In genomic region chr16:15682105-15682570, GRCh38 we compare ENCODE assay signal across 1 cellular context.
A peak's percentile ranks its signal among the peaks of the same experiment; 100 is the strongest.
TF ChIP-seq lines count a peak whose summit lies in the region.

No MANE protein-coding gene starts in this region.

TF ChIP-seq in K562, 482 proteins besides CTCF, POLR2A, EP300 and RAD21 (continued from another document and continues in another):
- peak; percentile 92 for TF ChIP-seq ZBTB40 (IDR thresholded peaks at IDR 0.05)
- TF ChIP-seq ZBTB40 (CRISPR knock-in tag; IDR thresholded peaks at IDR 0.05) = peak; percentile 64; the same call in 1 of the 2 replicates
- 0 out of 2 replicates have a peak, but pooled peaks have one; percentile 18 for TF ChIP-seq ZNF41 (CRISPR knock-in tag; conservative IDR thresholded peaks at IDR 0.05)
- peak; percentile 59; the same call in 1 of the 2 replicates for TF ChIP-seq KLF16 (IDR thresholded peaks at IDR 0.05)
- TF ChIP-seq ZNF384 (IDR thresholded peaks at IDR 0.05; ENCODE audit: low read depth, low read length) = no peak
- TF ChIP-seq MYBL2 (IDR thresholded peaks at IDR 0.05; ENCODE audit: low read depth) = no peak
- TF ChIP-seq MYBL2 (CRISPR knock-in tag; IDR thresholded peaks at IDR 0.05; ENCODE audit: borderline replicate concordance) = no peak
- no peak for TF ChIP-seq ZEB2 (IDR thresholded peaks at IDR 0.05)
- TF ChIP-seq ERF (CRISPR knock-in tag; IDR thresholded peaks at IDR 0.05) = 0 out of 2 replicates have a peak, but pooled peaks have one; percentile 27
- TF ChIP-seq FOXA1 (IDR thresholded peaks at IDR 0.05; ENCODE audit: borderline replicate concordance) = no peak
- no peak for TF ChIP-seq ZNF655 (CRISPR knock-in tag; IDR thresholded peaks at IDR 0.05)
- TF ChIP-seq GABPA (tag; conservative IDR thresholded peaks at IDR 0.05; ENCODE audit: low read depth) = no peak; the same call in 1 of the 2 replicates
- no peak for TF ChIP-seq SIN3B (IDR thresholded peaks at IDR 0.05; ENCODE audit: low read depth)
- no peak for TF ChIP-seq POU5F1 (IDR thresholded peaks at IDR 0.05; ENCODE audit: borderline replicate concordance, low read depth, low read length, partially characterized antibody)
- TF ChIP-seq HOMEZ (CRISPR knock-in tag; IDR thresholded peaks at IDR 0.05) = no peak
- TF ChIP-seq ZNF639 (CRISPR knock-in tag; conservative IDR thresholded peaks at IDR 0.05 in 1 of 2, IDR thresholded peaks at IDR 0.05 in 1 of 2) = peak in 1 of 2 experiments; percentile 78; a peak in 1 of 4 replicates
- no peak for TF ChIP-seq ZNF316 (IDR thresholded peaks at IDR 0.05)
- TF ChIP-seq ETV6 (IDR thresholded peaks at IDR 0.05; ENCODE audit: borderline replicate concordance in 1 of 2, low read depth in 2 of 2, low read length in 1 of 2) = no peak
- no peak for TF ChIP-seq ETV6 (CRISPR knock-in tag; IDR thresholded peaks at IDR 0.05; ENCODE audit: borderline replicate concordance)
- TF ChIP-seq UBTF (IDR thresholded peaks at IDR 0.05; ENCODE audit: borderline replicate concordance in 1 of 2, low read depth in 2 of 2, low read length in 2 of 2) = no peak
- TF ChIP-seq C11orf30 (IDR thresholded peaks at IDR 0.05; ENCODE audit: low read depth) = peak; percentile 46
- TF ChIP-seq KDM2B (CRISPR knock-in tag; IDR thresholded peaks at IDR 0.05) = no peak
- no peak for TF ChIP-seq GTF3C2 (IDR thresholded peaks at IDR 0.05; ENCODE audit: borderline replicate concordance, extremely low read depth, insufficient read length)
- peak; percentile 27; the same call in 1 of the 2 replicates for TF ChIP-seq CXXC5 (CRISPR knock-in tag; IDR thresholded peaks at IDR 0.05)
- TF ChIP-seq PKNOX1 (IDR thresholded peaks at IDR 0.05) = no peak
- no peak for TF ChIP-seq HDAC1 (IDR thresholded peaks at IDR 0.05)
- TF ChIP-seq IFI16 (CRISPR knock-in tag; IDR thresholded peaks at IDR 0.05) = no peak
- TF ChIP-seq CHD2 (IDR thresholded peaks at IDR 0.05; ENCODE audit: low read depth, low read length) = no peak
- no peak for TF ChIP-seq ZKSCAN3 (CRISPR knock-in tag; IDR thresholded peaks at IDR 0.05)
- TF ChIP-seq FOXK1 (CRISPR knock-in tag; IDR thresholded peaks at IDR 0.05; ENCODE audit: borderline replicate concordance) = no peak
- TF ChIP-seq ZFPM2 (CRISPR knock-in tag; IDR thresholded peaks at IDR 0.05) = no peak
- TF ChIP-seq ZNF76 (CRISPR knock-in tag; IDR thresholded peaks at IDR 0.05; ENCODE audit: borderline replicate concordance) = no peak
- peak; percentile 42; the same call in 1 of the 2 replicates for TF ChIP-seq SMAD4 (CRISPR knock-in tag; conservative IDR thresholded peaks at IDR 0.05)
- TF ChIP-seq RFX1 (IDR thresholded peaks at IDR 0.05) = peak; percentile 61
- TF ChIP-seq HSF4 (CRISPR knock-in tag; IDR thresholded peaks at IDR 0.05; ENCODE audit: borderline replicate concordance) = no peak
- TF ChIP-seq TAF7 (tag; IDR thresholded peaks at IDR 0.05) = no peak
- no peak for TF ChIP-seq ZNF740 (CRISPR knock-in tag; IDR thresholded peaks at IDR 0.05)
- TF ChIP-seq ZNF740 (tag; IDR thresholded peaks at IDR 0.05) = no peak
- no peak for TF ChIP-seq PCBP2 (IDR thresholded peaks at IDR 0.05; ENCODE audit: low read depth, low read length, poor library complexity, severe bottlenecking)
- TF ChIP-seq NFRKB (IDR thresholded peaks at IDR 0.05; ENCODE audit: low read depth) = no peak
- TF ChIP-seq MAFF (IDR thresholded peaks at IDR 0.05; ENCODE audit: low read length) = peak; percentile 41; the same call in 1 of the 2 replicates
